21 cellular contexts compared by ENCODE assay signal in the genomic region with DNA sequence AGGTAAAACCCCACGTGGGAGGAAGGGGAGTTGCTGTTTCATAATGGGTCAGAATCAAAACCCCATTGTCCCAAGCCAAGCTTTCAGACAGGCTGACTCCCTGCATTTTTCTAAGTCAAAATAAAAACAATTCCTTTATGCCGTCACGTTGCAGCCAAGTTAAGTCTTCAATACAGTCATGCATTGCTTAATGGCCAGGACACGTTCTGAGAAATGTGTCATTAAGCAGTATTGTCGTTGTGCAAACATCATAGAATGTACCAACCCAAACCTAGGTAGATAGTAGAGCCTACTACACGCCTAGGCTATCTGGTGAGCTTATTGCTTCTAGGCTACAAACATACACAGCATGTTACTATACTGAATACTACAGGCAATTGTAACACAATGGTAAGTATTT.
DNase-seq lines count a peak whose midpoint lies in the region; ATAC-seq, FAIRE-seq and TF ChIP-seq lines count a peak whose summit lies in the region.
"Had no signal": no experiment of that assay in that cellular context is flagged by ENCODE, and none has a peak within 500 bp of the region (broad histone marks: within the 10 kb centered on the region; RNA-seq: fewer than 3 reads in every experiment).

No MANE protein-coding gene starts in this region.

- H3K9me3 Mint-ChIP-seq in HFFc6 (no peaks in the 10 kb centered on the region), type B pancreatic cell (no peaks in the 10 kb centered on the region), nephron progenitor cell (no peaks in the 10 kb centered on the region)
- H3K9me3 Mint-ChIP-seq: activated CD4-positive, alpha-beta memory T cell treated with anti-CD3 and anti-CD28 coated beads for 36 hours; activated T-helper 2 cell treated with anti-CD3 and anti-CD28 coated beads, Interferon-gamma antibody, Interleukin-2, Interleukin-4, amounts not matched to agents 10 μg/mL and 5 μg/mL and 100 μg/mL, durations not matched to agents 14 hours and 24 hours and 36 hours; central memory CD8-positive, alpha-beta T cell had no signal

- TF ChIP-seq POLR2A in K562 (conservative IDR thresholded peaks at IDR 0.05), result no peak

- H3K79me2 ChIP-seq in K562 (ENCODE audit: control insufficient read depth, insufficient read depth, low read length) (no peaks in the 10 kb centered on the region), hepatocyte (no peaks in the 10 kb centered on the region)

- no peak for TF ChIP-seq CTCF in HFFc6 (IDR thresholded peaks at IDR 0.05)
- TF ChIP-seq CTCF in K562 (IDR thresholded peaks at IDR 0.05 in 2 of 3, conservative IDR thresholded peaks at IDR 0.05 in 1 of 3; ENCODE audit: insufficient read depth in 2 of 3, low read depth in 1 of 3, low read length in 3 of 3), result no peak
- no peak for TF ChIP-seq CTCF in hepatocyte (IDR thresholded peaks at IDR 0.05; ENCODE audit: poor library complexity)
- TF ChIP-seq CTCF in type B pancreatic cell (conservative IDR thresholded peaks at IDR 0.05), result no peak
- no peak for TF ChIP-seq CTCF in nephron progenitor cell (IDR thresholded peaks at IDR 0.05)

- H3K9me1 ChIP-seq in K562 (ENCODE audit: control insufficient read depth, insufficient read depth, low read length), result no peaks in the 10 kb centered on the region

- TF ChIP-seq EP300 in K562 (IDR thresholded peaks at IDR 0.05; ENCODE audit: low read length), result no peak

- H3K9me2 ChIP-seq in hepatocyte (replicated peaks; ENCODE audit: insufficient read depth), result no peaks in the 10 kb centered on the region

- H3K27ac ChIP-seq in K562 (ENCODE audit: extremely low read depth, low read depth, low read length), result no peak overlapping the region
- peak overlapping the region; percentile 85 for H3K27ac ChIP-seq in hepatocyte
- H3K27ac ChIP-seq: suprapubic skin had no signal

- H3K4me1 ChIP-seq in K562 (replicated peaks in 1 of 2; ENCODE audit: control insufficient read depth in 2 of 2, insufficient read depth in 2 of 2, low read length in 2 of 2), result no peaks in the 10 kb centered on the region
- H3K4me1 ChIP-seq in hepatocyte (ENCODE audit: insufficient read depth), result peaks cover 41% of the 10 kb centered on the region
- H3K4me1 ChIP-seq: suprapubic skin had no signal

- H2AFZ ChIP-seq in K562 (ENCODE audit: low read depth, low read length) (no peak overlapping the region), hepatocyte (no peak overlapping the region)

- in situ Hi-C loops in K562 (cut with MboI), result no loop called here

- H3K4me1 Mint-ChIP-seq in HFFc6 (ENCODE audit: low read depth) (peaks cover 63% of the 10 kb centered on the region), type B pancreatic cell (ENCODE audit: unreplicated experiment) (peaks cover 23% of the 10 kb centered on the region), nephron progenitor cell (peaks cover 22% of the 10 kb centered on the region)
- H3K4me1 Mint-ChIP-seq: central memory CD8-positive, alpha-beta T cell had no signal

- H3K9me3 ChIP-seq in K562 (replicated peaks; ENCODE audit: control insufficient read depth, insufficient read depth, low read depth, low read length), result no peaks in the 10 kb centered on the region
- no peaks in the 10 kb centered on the region for H3K9me3 ChIP-seq in hepatocyte (ENCODE audit: low read depth)
- H3K9me3 ChIP-seq: BE2C, ovary, suprapubic skin had no signal

- H3K4me2 ChIP-seq in K562 (ENCODE audit: insufficient read depth, low read length) (no peak overlapping the region), hepatocyte (peak overlapping the region; percentile 36)

- H3K27me3 Mint-ChIP-seq in HFFc6 (ENCODE audit: insufficient read depth) (peaks cover 3% of the 10 kb centered on the region; the same call in 1 of the 2 replicates), type B pancreatic cell (no peaks in the 10 kb centered on the region), nephron progenitor cell (ENCODE audit: low read depth, poor library complexity) (no peaks in the 10 kb centered on the region)
- H3K27me3 Mint-ChIP-seq: activated CD4-positive, alpha-beta memory T cell treated with anti-CD3 and anti-CD28 coated beads for 36 hours; central memory CD8-positive, alpha-beta T cell had no signal

- CTCF ChIA-PET in K562 (lab: Yijun Ruan, JAX; ENCODE audit: low intra/inter-chr PET ratio), result no interaction called here

- H3K36me3 ChIP-seq in K562 (ENCODE audit: control insufficient read depth, insufficient read depth, low read length) (no peaks in the 10 kb centered on the region), hepatocyte (replicated peaks; ENCODE audit: insufficient read depth, low read depth) (no peaks in the 10 kb centered on the region)
- H3K36me3 ChIP-seq: BE2C, ovary, suprapubic skin had no signal

- H4K20me1 ChIP-seq in K562 (replicated peaks; ENCODE audit: control insufficient read depth, insufficient read depth, low read length) (no peaks in the 10 kb centered on the region), hepatocyte (ENCODE audit: insufficient read depth, poor library complexity, severe bottlenecking) (no peaks in the 10 kb centered on the region)

- H3K36me3 Mint-ChIP-seq in HFFc6 (ENCODE audit: low read depth) (peaks cover 10% of the 10 kb centered on the region), type B pancreatic cell (peaks cover 2% of the 10 kb centered on the region), nephron progenitor cell (ENCODE audit: low read depth) (peaks cover 9% of the 10 kb centered on the region)

- FAIRE-seq in K562 (lab: Jason Lieb, UNC), result peak; percentile 42
- FAIRE-seq: frontal cortex had no signal

- DNase-seq in HFFc6, result no peak
- no peak for DNase-seq in K562 (ENCODE audit: extremely low read depth in 1 of 4, low spot score in 3 of 4)
- DNase-seq in hepatocyte (ENCODE audit: low spot score), result peak; percentile 46
- DNase-seq in type B pancreatic cell (ENCODE audit: extremely low spot score, unreplicated experiment), result no peak
- DNase-seq in activated CD4-positive, alpha-beta T cell treated with anti-CD3 and anti-CD28 coated beads, Interleukin-2, amount 50 U/mL, for 48 hours, result no peak
- DNase-seq in nephron progenitor cell, result no peak
- no peak for DNase-seq in activated CD4-positive, alpha-beta T cell treated with anti-CD3 and anti-CD28 coated beads, Interleukin-2, amount 50 U/mL, for 4 hours
- DNase-seq: activated CD4-positive, alpha-beta memory T cell treated with anti-CD3 and anti-CD28 coated beads for 36 hours; BE2C; effector memory CD4-positive, alpha-beta T cell; H7; left ventricle myocardium superior; NCI-H1105 treated with DMSO at 0.1 percent for 48 hours; NCI-H2171; stimulated activated CD4-positive, alpha-beta T cell treated with anti-CD3 and anti-CD28 coated beads, Interleukin-4, amount 100 ng/mL, for 24 hours had no signal

- H3K27ac Mint-ChIP-seq in HFFc6, result peak overlapping the region; percentile 71; the same call in 1 of the 2 replicates
- peak overlapping the region; percentile 52 for H3K27ac Mint-ChIP-seq in type B pancreatic cell
- H3K27ac Mint-ChIP-seq in nephron progenitor cell, result no peak overlapping the region
- H3K27ac Mint-ChIP-seq: activated CD4-positive, alpha-beta memory T cell treated with anti-CD3 and anti-CD28 coated beads for 36 hours; activated T-helper 2 cell treated with anti-CD3 and anti-CD28 coated beads, Interferon-gamma antibody, Interleukin-2, Interleukin-4, amounts not matched to agents 10 μg/mL and 5 μg/mL and 100 μg/mL, durations not matched to agents 14 hours and 24 hours and 36 hours had no signal

- H3K9ac ChIP-seq in K562 (ENCODE audit: insufficient read depth in 1 of 2, low read depth in 2 of 2, low read length in 2 of 2), result no peak overlapping the region

- H3K4me3 Mint-ChIP-seq in HFFc6 (peak overlapping the region; percentile 52; the same call in 1 of the 2 replicates), type B pancreatic cell (no peak overlapping the region), nephron progenitor cell (no peak overlapping the region)
- H3K4me3 Mint-ChIP-seq: activated CD4-positive, alpha-beta memory T cell treated with anti-CD3 and anti-CD28 coated beads for 36 hours; central memory CD8-positive, alpha-beta T cell had no signal

- 34% methylated on average over 6 of the region's 6 CpGs for WGBS in K562 (ENCODE audit: insufficient coverage, low coverage, missing lambda C conversion rate)
- WGBS in hepatocyte (ENCODE audit: low lambda C conversion rate, missing lambda C conversion rate), result 74% methylated on average over 6 of the region's 6 CpGs

- intact Hi-C loops in K562 (cut with micrococcal nuclease), result no loop called here

- BruUV-seq in K562 (replicated peaks; lab: Mats Ljungman, UMichigan), result no TSS peak

- H3K4me3 ChIP-seq in K562 (no peak overlapping the region), hepatocyte (no peak overlapping the region)
- H3K4me3 ChIP-seq: ovary, skin epidermis, suprapubic skin had no signal

- H3K27me3 ChIP-seq in K562 (ENCODE audit: control insufficient read depth in 2 of 2, insufficient read depth in 2 of 2, low read length in 2 of 2), result no peaks in the 10 kb centered on the region
- H3K27me3 ChIP-seq in hepatocyte, result no peaks in the 10 kb centered on the region
- H3K27me3 ChIP-seq: BE2C, ovary, suprapubic skin had no signal

- POLR2A ChIA-PET in K562 (lab: Yijun Ruan, JAX), result interaction anchor here (0.6 kb wide), 1 partner anchor 14 kb away, joined by 3 read pairs; no protein-coding TSS in a partner anchor

- ATAC-seq in K562, result no peak
- ATAC-seq: left ventricle myocardium superior had no signal

- TF ChIP-seq RAD21 in K562 (CRISPR knock-in tag; conservative IDR thresholded peaks at IDR 0.05 in 1 of 2, IDR thresholded peaks at IDR 0.05 in 1 of 2), result no peak

TF ChIP-seq in K562, 482 proteins besides CTCF, POLR2A, EP300 and RAD21 (continues in another document):
- TF ChIP-seq ZNF184 (CRISPR knock-in tag; IDR thresholded peaks at IDR 0.05) (no peak), SMARCA5 (IDR thresholded peaks at IDR 0.05) (no peak), L3MBTL2 (IDR thresholded peaks at IDR 0.05) (no peak), PRMT5 (CRISPR knock-in tag; IDR thresholded peaks at IDR 0.05) (no peak), NCOA2 (IDR thresholded peaks at IDR 0.05; ENCODE audit: partially characterized antibody in 2 of 2) (no peak), MTA1 (IDR thresholded peaks at IDR 0.05; ENCODE audit: borderline replicate concordance) (no peak), ARID1B (IDR thresholded peaks at IDR 0.05) (no peak)
- TF ChIP-seq, protein P1, sequence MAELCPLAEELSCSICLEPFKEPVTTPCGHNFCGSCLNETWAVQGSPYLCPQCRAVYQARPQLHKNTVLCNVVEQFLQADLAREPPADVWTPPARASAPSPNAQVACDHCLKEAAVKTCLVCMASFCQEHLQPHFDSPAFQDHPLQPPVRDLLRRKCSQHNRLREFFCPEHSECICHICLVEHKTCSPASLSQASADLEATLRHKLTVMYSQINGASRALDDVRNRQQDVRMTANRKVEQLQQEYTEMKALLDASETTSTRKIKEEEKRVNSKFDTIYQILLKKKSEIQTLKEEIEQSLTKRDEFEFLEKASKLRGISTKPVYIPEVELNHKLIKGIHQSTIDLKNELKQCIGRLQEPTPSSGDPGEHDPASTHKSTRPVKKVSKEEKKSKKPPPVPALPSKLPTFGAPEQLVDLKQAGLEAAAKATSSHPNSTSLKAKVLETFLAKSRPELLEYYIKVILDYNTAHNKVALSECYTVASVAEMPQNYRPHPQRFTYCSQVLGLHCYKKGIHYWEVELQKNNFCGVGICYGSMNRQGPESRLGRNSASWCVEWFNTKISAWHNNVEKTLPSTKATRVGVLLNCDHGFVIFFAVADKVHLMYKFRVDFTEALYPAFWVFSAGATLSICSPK (IDR thresholded peaks at IDR 0.05; ENCODE audit: borderline replicate concordance), result no peak
